ENCODE assay signal across 8 cellular contexts in the genomic region with DNA sequence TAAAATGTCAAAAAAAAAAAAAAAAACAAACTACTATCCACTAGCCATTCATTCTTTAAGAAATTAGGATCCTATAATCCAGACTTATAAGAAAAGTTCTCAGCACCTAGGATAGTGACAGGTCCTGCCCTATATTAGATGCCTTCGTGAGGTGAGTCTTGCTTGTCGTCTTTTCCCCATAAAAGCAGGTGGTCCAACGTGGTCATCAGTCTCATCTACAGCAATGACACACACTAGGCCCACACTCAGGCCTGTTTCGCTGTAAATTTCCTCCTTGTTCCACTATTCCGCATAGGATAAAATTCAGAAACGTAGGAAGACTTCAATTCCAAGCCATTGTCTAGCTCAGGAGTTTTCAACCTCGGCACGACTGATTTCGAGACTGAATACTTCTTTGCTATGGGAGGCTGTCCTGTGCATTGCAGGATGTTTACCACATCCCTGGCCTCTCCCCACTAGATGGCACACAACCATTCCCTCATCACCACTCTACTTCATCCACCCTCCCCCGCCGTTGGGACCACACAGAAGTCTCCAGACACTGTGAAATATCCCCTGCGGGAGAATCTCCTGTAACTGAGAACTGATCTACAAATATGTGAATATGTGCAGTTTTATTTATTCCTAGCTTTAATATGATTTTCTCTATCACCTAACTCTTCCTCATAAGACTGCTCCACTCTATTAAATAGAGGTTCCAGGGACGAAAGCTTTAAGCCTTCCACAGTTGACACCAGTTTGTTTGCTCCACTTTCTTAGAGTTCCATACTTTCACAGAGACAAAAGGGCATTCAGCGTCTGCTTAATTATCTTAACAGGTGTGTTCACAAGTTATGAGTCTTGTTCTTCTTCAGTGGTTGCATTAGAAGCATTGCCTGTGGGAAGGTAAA.
DNase-seq lines count a peak whose midpoint lies in the region; ATAC-seq and TF ChIP-seq lines count a peak whose summit lies in the region.

No MANE protein-coding gene starts in this region.

- H3K23ac ChIP-seq in neuronal stem cell (ENCODE audit: low read depth, low read length, poor library complexity): no peak overlapping the region

- H3K27me3 Mint-ChIP-seq in HFFc6 (ENCODE audit: insufficient read depth): no peaks in the 10 kb centered on the region

- H2AFZ ChIP-seq in neuronal stem cell (ENCODE audit: low read length): no peak overlapping the region

- H2BK120ac ChIP-seq in neuronal stem cell (ENCODE audit: low read depth, low read length): no peak overlapping the region

- intact Hi-C loops in Right ventricle myocardium inferior (cut with DNase I): loop anchor here (5.0 kb wide), 3 partner anchors 48 to 173 kb away; no protein-coding TSS in a partner anchor
- intact Hi-C loops in cardiac septum (cut with DNase I): loop anchor here (5.0 kb wide), 2 partner anchors 43 to 173 kb away; no protein-coding TSS in a partner anchor
- intact Hi-C loops in esophagus muscularis mucosa (cut with DNase I): no loop called here

- ATAC-seq in Right ventricle myocardium inferior: peak; percentile 90

- H3K4me1 Mint-ChIP-seq in HFFc6 (ENCODE audit: low read depth): no peaks in the 10 kb centered on the region

- peak overlapping the region; percentile 68 for H3K18ac ChIP-seq in neuronal stem cell (ENCODE audit: low read length)

- H4K91ac ChIP-seq in neuronal stem cell (ENCODE audit: low read depth, low read length, poor library complexity): no peak overlapping the region

- no peak overlapping the region for H3K4me2 ChIP-seq in neuronal stem cell (ENCODE audit: insufficient read depth, low read length, poor library complexity, severe bottlenecking)

- H3K14ac ChIP-seq in neuronal stem cell (ENCODE audit: low read length): no peak overlapping the region

- no peak overlapping the region for H3K27ac Mint-ChIP-seq in HFFc6

- H2BK15ac ChIP-seq in neuronal stem cell (ENCODE audit: low read length): no peak overlapping the region

- no peaks in the 10 kb centered on the region for H3K27me3 ChIP-seq in neuronal stem cell (ENCODE audit: control insufficient read depth in 3 of 3, insufficient read depth in 3 of 3, low read depth in 1 of 3, low read length in 3 of 3)
- no peaks in the 10 kb centered on the region for H3K27me3 ChIP-seq in esophagus muscularis mucosa

- no peaks in the 10 kb centered on the region for H3K36me3 Mint-ChIP-seq in HFFc6 (ENCODE audit: low read depth)

- H2BK5ac ChIP-seq in neuronal stem cell (ENCODE audit: low read length): no peak overlapping the region

- no peak overlapping the region for H4K8ac ChIP-seq in neuronal stem cell (ENCODE audit: low read depth, low read length)

- no peak overlapping the region for H2AK5ac ChIP-seq in neuronal stem cell (ENCODE audit: low read depth, low read length)

- no CpG with 5 or more reads among the region's 14 CpGs for WGBS in neuronal stem cell (ENCODE audit: extremely low coverage in 2 of 2, insufficient read length in 2 of 2, insufficient replicate concordance in 1 of 2), 2 donors
- WGBS in esophagus muscularis mucosa: 54% methylated on average over 14 of the region's 14 CpGs

- DNase-seq in Right ventricle myocardium inferior (ENCODE audit: missing footprints): no peak
- DNase-seq in cardiac septum (ENCODE audit: low spot score): no peak
- DNase-seq in NCI-H526 (lab: John Stamatoyannopoulos, UW): peak; percentile 82 to 89
- peak; percentile 30 for DNase-seq in epidermal melanocyte (ENCODE audit: insufficient read length, low spot score)
- peak; percentile 61 for DNase-seq in neuronal stem cell (ENCODE audit: low spot score)
- DNase-seq in esophagus muscularis mucosa (ENCODE audit: extremely low spot score): no peak
- no peak for DNase-seq in HFFc6
- DNase-seq in MV-4-11 (lab: John Stamatoyannopoulos, UW): no peak

- no peak overlapping the region for H3K9ac ChIP-seq in neuronal stem cell (ENCODE audit: low read depth, low read length, poor library complexity)

- no peak overlapping the region for H3K4me3 Mint-ChIP-seq in HFFc6

- H3K4me3 ChIP-seq in neuronal stem cell (ENCODE audit: low read length in 2 of 2) (no peak overlapping the region), esophagus muscularis mucosa (no peak overlapping the region)

- H3K4ac ChIP-seq in neuronal stem cell (ENCODE audit: low read length): no peak overlapping the region

- H3K79me1 ChIP-seq in neuronal stem cell (ENCODE audit: low read depth, low read length): no peaks in the 10 kb centered on the region

- H3K4me1 ChIP-seq in neuronal stem cell (ENCODE audit: control insufficient read depth in 2 of 2, insufficient read depth in 1 of 2, low read depth in 1 of 2, low read length in 2 of 2) (peaks cover 0 to 5% of the 10 kb centered on the region in 2 donors), esophagus muscularis mucosa (no peaks in the 10 kb centered on the region)

- H3K9me3 ChIP-seq in neuronal stem cell (replicated peaks in 1 of 2; ENCODE audit: control insufficient read depth in 2 of 2, insufficient read depth in 1 of 2, low read depth in 1 of 2, low read length in 2 of 2) (no peaks in the 10 kb centered on the region), esophagus muscularis mucosa (no peaks in the 10 kb centered on the region)

- TF ChIP-seq CTCF in esophagus muscularis mucosa (IDR thresholded peaks at IDR 0.05) (no peak), HFFc6 (IDR thresholded peaks at IDR 0.05) (no peak)

- TF ChIP-seq POLR2A in esophagus muscularis mucosa (IDR thresholded peaks at IDR 0.05; ENCODE audit: low read depth): no peak

- peaks cover 24% of the 10 kb centered on the region for H3K9me3 Mint-ChIP-seq in HFFc6

- H3K36me3 ChIP-seq in neuronal stem cell (replicated peaks in 1 of 2; ENCODE audit: control insufficient read depth in 2 of 2, insufficient read depth in 2 of 2, low read length in 2 of 2): no peaks in the 10 kb centered on the region
- H3K36me3 ChIP-seq in esophagus muscularis mucosa: no peaks in the 10 kb centered on the region

- H3K27ac ChIP-seq in neuronal stem cell (replicated peaks; ENCODE audit: low read length): no peak overlapping the region
- H3K27ac ChIP-seq in esophagus muscularis mucosa (replicated peaks in 1 of 4): no peak overlapping the region

- TF ChIP-seq EP300 in esophagus muscularis mucosa (IDR thresholded peaks at IDR 0.05): no peak

- H2BK12ac ChIP-seq in neuronal stem cell (ENCODE audit: low read length): no peak overlapping the region

Comparison
In these comparisons a context has a peak if more than half of its experiments do, and no peak if none do; other contexts are left out.
1. DNase-seq: peak in NCI-H526 (2 of 2), epidermal melanocyte (single experiment) and neuronal stem cell (single experiment); none in Right ventricle myocardium inferior (single experiment), cardiac septum (single experiment), esophagus muscularis mucosa (single experiment), HFFc6 (single experiment) and MV-4-11 (single experiment).